8 cellular contexts compared by ENCODE assay signal in genomic region chr12:120534703-120535655, GRCh38. TPM values are rescaled to one million over a fixed set of nuclear protein-coding genes. Genes with fewer than 3 reads are reported as not detected.
DNase-seq lines count a peak whose midpoint lies in the region; ATAC-seq, FAIRE-seq and TF ChIP-seq lines count a peak whose summit lies in the region.

No MANE protein-coding gene starts in this region.

- peaks cover 6 to 16% of the 10 kb centered on the region in 2 donors for H3K36me3 Mint-ChIP-seq in activated T-cell treated with anti-CD3 and anti-CD28 coated beads, Interleukin-2, amount 50 U/mL, for 72 hours (ENCODE audit: insufficient read depth in 2 of 2)

- H3K4me1 ChIP-seq in A549 (peaks cover 47% of the 10 kb centered on the region), OCI-LY1 (ENCODE audit: insufficient read depth, low read length, severe bottlenecking) (peaks cover 56% of the 10 kb centered on the region), neuronal stem cell (ENCODE audit: control insufficient read depth in 2 of 2, insufficient read depth in 1 of 2, low read depth in 1 of 2, low read length in 2 of 2) (peaks cover 6 to 19% of the 10 kb centered on the region in 2 donors)

- no peak overlapping the region for H4K8ac ChIP-seq in neuronal stem cell (ENCODE audit: low read depth, low read length)

- ATAC-seq in A549 (peak; percentile 70 to 79), GM18517 (IDR thresholded peaks at IDR 0.05; ENCODE audit: unreplicated experiment) (peak; percentile 26), HG03135 (IDR thresholded peaks at IDR 0.05; ENCODE audit: unreplicated experiment) (peak; percentile 44)
- peak; percentile 63 to 66 for ATAC-seq in activated T-cell treated with anti-CD3 and anti-CD28 coated beads, Interleukin-2, amount 50 U/mL, for 72 hours (replicated peaks in 1 of 2)

- H3K27ac Mint-ChIP-seq in activated T-cell treated with anti-CD3 and anti-CD28 coated beads, Interleukin-2, amount 50 U/mL, for 72 hours: peak overlapping the region; percentile 98

- WGBS in A549 (ENCODE audit: missing lambda C conversion rate): 6% methylated on average over 27 of the region's 52 CpGs
- WGBS in neuronal stem cell (ENCODE audit: extremely low coverage in 2 of 2, insufficient read length in 2 of 2, insufficient replicate concordance in 1 of 2), 2 donors: no CpG with 5 or more reads among the region's 52 CpGs

- no peak overlapping the region for H2BK120ac ChIP-seq in neuronal stem cell (ENCODE audit: low read depth, low read length)

- H3K36me3 ChIP-seq in OCI-LY1 (ENCODE audit: insufficient read depth, low read length) (peaks cover 27% of the 10 kb centered on the region), neuronal stem cell (replicated peaks in 1 of 2; ENCODE audit: control insufficient read depth in 2 of 2, insufficient read depth in 2 of 2, low read length in 2 of 2) (peaks cover 0 to 44% of the 10 kb centered on the region in 2 donors)

- H3K27me3 Mint-ChIP-seq in activated T-cell treated with anti-CD3 and anti-CD28 coated beads, Interleukin-2, amount 50 U/mL, for 72 hours (ENCODE audit: low read depth): no peaks in the 10 kb centered on the region

- H4K20me1 ChIP-seq in OCI-LY1 (ENCODE audit: insufficient read depth, low read length): no peaks in the 10 kb centered on the region

- H3K9me3 ChIP-seq in A549 (no peaks in the 10 kb centered on the region), OCI-LY1 (ENCODE audit: low read length) (no peaks in the 10 kb centered on the region), neuronal stem cell (replicated peaks in 1 of 2; ENCODE audit: control insufficient read depth in 2 of 2, insufficient read depth in 1 of 2, low read depth in 1 of 2, low read length in 2 of 2) (no peaks in the 10 kb centered on the region)

- no peak for TF ChIP-seq EP300 in A549 (IDR thresholded peaks at IDR 0.05)

- no peak for TF ChIP-seq CTCF in A549 (IDR thresholded peaks at IDR 0.05)
- TF ChIP-seq CTCF in OCI-LY1 (IDR thresholded peaks at IDR 0.05; ENCODE audit: low read length): peak; percentile 7; the same call in 1 of the 2 replicates
- TF ChIP-seq CTCF in fibroblast of mammary gland (conservative IDR thresholded peaks at IDR 0.05; ENCODE audit: control insufficient read depth, insufficient read depth, low read depth, low read length): no peak

- peaks cover 51% of the 10 kb centered on the region for H3K79me2 ChIP-seq in OCI-LY1 (ENCODE audit: insufficient read depth, low read length)

- no peak overlapping the region for H4K91ac ChIP-seq in neuronal stem cell (ENCODE audit: low read depth, low read length, poor library complexity)

- DNase-seq in A549 (ENCODE audit: low read depth in 1 of 2, low spot score in 1 of 2) (peak; percentile 51 to 64), fibroblast of mammary gland (ENCODE audit: low read depth) (peak; percentile 94), neuronal stem cell (ENCODE audit: low spot score) (peak; percentile 52), ureter (ENCODE audit: low spot score) (peak; percentile 54)
- peak; percentile 63 to 67 for DNase-seq in activated T-cell treated with anti-CD3 and anti-CD28 coated beads, Interleukin-2, amount 50 U/mL, for 72 hours

- peaks cover 8% of the 10 kb centered on the region for H3K79me1 ChIP-seq in neuronal stem cell (ENCODE audit: low read depth, low read length)

- no peak for TF ChIP-seq POLR2A in A549 (IDR thresholded peaks at IDR 0.05; ENCODE audit: low read length)

- H3K9ac ChIP-seq in OCI-LY1 (ENCODE audit: low read length) (peak overlapping the region; percentile 88), neuronal stem cell (ENCODE audit: low read depth, low read length, poor library complexity) (peak overlapping the region; percentile 94)

- CTCF ChIA-PET in A549 (lab: Yijun Ruan, JAX): interaction anchor here (0.6 to 0.8 kb wide), 3 partner anchors 37 to 374 kb away, joined by 4 to 5 read pairs (median 5); no protein-coding TSS in a partner anchor

- H3K4me3 ChIP-seq in A549 (peak overlapping the region; percentile 59), OCI-LY1 (ENCODE audit: low read depth, low read length, poor library complexity, severe bottlenecking) (peak overlapping the region; percentile 90), fibroblast of mammary gland (ENCODE audit: control insufficient read depth, low read depth, low read length) (peak overlapping the region; percentile 95), neuronal stem cell (ENCODE audit: low read length in 2 of 2) (peak overlapping the region; percentile 86 to 93)

- H3K9me2 ChIP-seq in OCI-LY1 (ENCODE audit: low read depth, low read length): no peaks in the 10 kb centered on the region

- H3K18ac ChIP-seq in neuronal stem cell (ENCODE audit: low read length): peak overlapping the region; percentile 94

- no peaks in the 10 kb centered on the region for H3K9me3 Mint-ChIP-seq in activated T-cell treated with anti-CD3 and anti-CD28 coated beads, Interleukin-2, amount 50 U/mL, for 72 hours

- H3F3A ChIP-seq in OCI-LY1 (ENCODE audit: insufficient read depth, low read length): 0 out of 2 replicates have a peak, but pooled peaks cover 10% of the 10 kb centered on the region

- peak overlapping the region; percentile 88 to 97 for H3K4me3 Mint-ChIP-seq in activated T-cell treated with anti-CD3 and anti-CD28 coated beads, Interleukin-2, amount 50 U/mL, for 72 hours

- H3K14ac ChIP-seq in neuronal stem cell (ENCODE audit: low read length): no peak overlapping the region

- no peak for TF ChIP-seq RAD21 in A549 (conservative IDR thresholded peaks at IDR 0.05 in 1 of 2, IDR thresholded peaks at IDR 0.05 in 1 of 2)

- H3K4ac ChIP-seq in neuronal stem cell (ENCODE audit: low read length): no peak overlapping the region

- H2BK5ac ChIP-seq in neuronal stem cell (ENCODE audit: low read length): no peak overlapping the region

- H2AK5ac ChIP-seq in neuronal stem cell (ENCODE audit: low read depth, low read length): no peak overlapping the region

- no peak overlapping the region for H2BK12ac ChIP-seq in neuronal stem cell (ENCODE audit: low read length)

- H3K27me3 ChIP-seq in OCI-LY1 (ENCODE audit: insufficient read depth, low read length): no peaks in the 10 kb centered on the region
- H3K27me3 ChIP-seq in neuronal stem cell (ENCODE audit: control insufficient read depth in 3 of 3, insufficient read depth in 3 of 3, low read depth in 1 of 3, low read length in 3 of 3): no peaks in the 10 kb centered on the region

- H3K27ac ChIP-seq in A549 (peak overlapping the region; percentile 77 to 97), OCI-LY1 (ENCODE audit: low read depth, low read length, poor library complexity, severe bottlenecking) (peak overlapping the region; percentile 75), neuronal stem cell (replicated peaks; ENCODE audit: low read length) (peak overlapping the region; percentile 29)

- H2BK15ac ChIP-seq in neuronal stem cell (ENCODE audit: low read length): no peak overlapping the region

- no peak for FAIRE-seq in A549 (lab: Jason Lieb, UNC)

- H3K4me2 ChIP-seq in A549 (peak overlapping the region; percentile 98), OCI-LY1 (ENCODE audit: low read length) (peak overlapping the region; percentile 96), neuronal stem cell (ENCODE audit: insufficient read depth, low read length, poor library complexity, severe bottlenecking) (peak overlapping the region; percentile 85)

- POLR2A ChIA-PET in A549 (lab: Yijun Ruan, JAX): interaction anchor here (0.9 kb wide), 1 partner anchor 25 kb away, joined by 3 read pairs; no protein-coding TSS in a partner anchor

- H3K23ac ChIP-seq in neuronal stem cell (ENCODE audit: low read depth, low read length, poor library complexity): peak overlapping the region; percentile 83

- H2AFZ ChIP-seq in OCI-LY1 (ENCODE audit: low read length) (no peak overlapping the region), neuronal stem cell (ENCODE audit: low read length) (peak overlapping the region; percentile 87)

- H3K4me1 Mint-ChIP-seq in activated T-cell treated with anti-CD3 and anti-CD28 coated beads, Interleukin-2, amount 50 U/mL, for 72 hours (ENCODE audit: low read depth): peaks cover 65% of the 10 kb centered on the region

RNA-seq across cellular contexts. Expression of gene RNF10, which starts 0.8 kb away (rescaled TPM):
- polyA plus RNA-seq in A549 (2011; rRNA removed): 118 and 137 TPM in 2 replicates
- 75.6 and 79.2 TPM in 2 replicates for polyA plus RNA-seq in A549 (2012; cell fraction: cytosol; rRNA removed)
- polyA plus RNA-seq in A549 (2012; cell fraction: nucleus; rRNA removed): 76.1 and 96.9 TPM in 2 replicates
- polyA plus RNA-seq in A549 (2017; fragmentation: RNase III; extraction: RNeasy Plus Mini Kit Qiagen cat#74134 plus additional on column Dnase treatment): 87.0 to 101 TPM (median 99.3 TPM) in 3 replicates
- 227 and 265 TPM in 2 replicates for polyA minus RNA-seq in A549 (2011; rRNA and poly(A)+ RNA removed)
- 100 to 1,000 TPM; 198 to 200 TPM for total RNA-seq in activated T-cell treated with anti-CD3 and anti-CD28 coated beads, Interleukin-2, amount 50 U/mL, for 72 hours
- polyA plus RNA-seq in neuronal stem cell (2013, experiment 1 of 2): 124 TPM
- 123 TPM for polyA plus RNA-seq in neuronal stem cell (2013, experiment 2 of 2)
- total RNA-seq in ureter: 236 TPM

RNA-seq across cellular contexts. Expression of gene COQ5, which starts 6.0 kb away (rescaled TPM):
- 84.9 and 100.0 TPM in 2 replicates for polyA plus RNA-seq in A549 (2011; rRNA removed)
- 26.7 and 28.3 TPM in 2 replicates for polyA plus RNA-seq in A549 (2012; cell fraction: cytosol; rRNA removed)
- 12.4 and 20.9 TPM in 2 replicates for polyA plus RNA-seq in A549 (2012; cell fraction: nucleus; rRNA removed)
- polyA plus RNA-seq in A549 (2017; fragmentation: RNase III; extraction: RNeasy Plus Mini Kit Qiagen cat#74134 plus additional on column Dnase treatment): 46.6 to 49.6 TPM (median 48.9 TPM) in 3 replicates
- polyA minus RNA-seq in A549 (2011; rRNA and poly(A)+ RNA removed): 24.8 and 25.3 TPM in 2 replicates
- total RNA-seq in activated T-cell treated with anti-CD3 and anti-CD28 coated beads, Interleukin-2, amount 50 U/mL, for 72 hours: 10 to 100 TPM; 28.9 to 36.7 TPM
- 46.5 TPM for polyA plus RNA-seq in neuronal stem cell (2013, experiment 1 of 2)
- polyA plus RNA-seq in neuronal stem cell (2013, experiment 2 of 2): 46.1 TPM
- 28.8 TPM for total RNA-seq in ureter

RNA-seq across cellular contexts. Expression of gene DYNLL1, which starts 39.1 kb away (rescaled TPM):
- polyA plus RNA-seq in A549 (2011; rRNA removed) (744 and 825 TPM in 2 replicates), A549 (2017; fragmentation: RNase III; extraction: RNeasy Plus Mini Kit Qiagen cat#74134 plus additional on column Dnase treatment) (700 to 848 TPM (median 735 TPM) in 3 replicates)
- polyA plus RNA-seq in A549 (2012; cell fraction: cytosol; rRNA removed): 607 and 698 TPM in 2 replicates
- 286 and 347 TPM in 2 replicates for polyA plus RNA-seq in A549 (2012; cell fraction: nucleus; rRNA removed)
- 89.7 and 109 TPM in 2 replicates for polyA minus RNA-seq in A549 (2011; rRNA and poly(A)+ RNA removed)
- total RNA-seq in activated T-cell treated with anti-CD3 and anti-CD28 coated beads, Interleukin-2, amount 50 U/mL, for 72 hours: 100 to 1,000 TPM; 115 to 119 TPM
- 268 TPM for polyA plus RNA-seq in neuronal stem cell (2013, experiment 1 of 2)
- polyA plus RNA-seq in neuronal stem cell (2013, experiment 2 of 2): 269 TPM
- 313 TPM for total RNA-seq in ureter

RNA-seq across cellular contexts. Expression of gene POP5, which starts 46.2 kb away (rescaled TPM):
- 111 and 133 TPM in 2 replicates for polyA plus RNA-seq in A549 (2011; rRNA removed)
- polyA plus RNA-seq in A549 (2012; cell fraction: cytosol; rRNA removed): 146 and 168 TPM in 2 replicates
- 93.8 and 95.1 TPM in 2 replicates for polyA plus RNA-seq in A549 (2012; cell fraction: nucleus; rRNA removed)
- polyA plus RNA-seq in A549 (2017; fragmentation: RNase III; extraction: RNeasy Plus Mini Kit Qiagen cat#74134 plus additional on column Dnase treatment): 82.4 to 84.5 TPM (median 84.4 TPM) in 3 replicates
- 30.3 and 30.5 TPM in 2 replicates for polyA minus RNA-seq in A549 (2011; rRNA and poly(A)+ RNA removed)
- 10 to 100 TPM; 37.4 to 40.8 TPM for total RNA-seq in activated T-cell treated with anti-CD3 and anti-CD28 coated beads, Interleukin-2, amount 50 U/mL, for 72 hours
- 29.0 TPM for polyA plus RNA-seq in neuronal stem cell (2013, experiment 1 of 2)
- 30.3 TPM for polyA plus RNA-seq in neuronal stem cell (2013, experiment 2 of 2)
- 54.6 TPM for total RNA-seq in ureter

Comparison
In these comparisons a context has a peak if more than half of its experiments do, and no peak if none do; other contexts are left out.
1. Peak in every context shown above with its lines: DNase-seq, ATAC-seq, H3K4me3 ChIP-seq and H3K27ac ChIP-seq.
2. H3K27ac ChIP-seq: peak in every context shown above with its lines; median percentile 87 in A549; 75 in OCI-LY1; 29 in neuronal stem cell.